Comparison of ENCODE assay signal across 9 cellular contexts in genomic region chr15:55221090-55222011, GRCh38. TPM values are rescaled to one million over a fixed set of nuclear protein-coding genes. Genes with fewer than 3 reads are reported as not detected.
DNase-seq lines count a peak whose midpoint lies in the region; ATAC-seq, FAIRE-seq and TF ChIP-seq lines count a peak whose summit lies in the region.
"Had no signal": no experiment of that assay in that cellular context is flagged by ENCODE, and none has a peak within 500 bp of the region (broad histone marks: within the 10 kb centered on the region; RNA-seq: fewer than 3 reads in every experiment).

No MANE protein-coding gene starts in this region.

- peaks cover 66% of the 10 kb centered on the region for H3K4me1 ChIP-seq in mucosa of stomach (ENCODE audit: control insufficient read depth, insufficient read depth, low read length)

- H3K4me3 ChIP-seq in choroid plexus epithelial cell (ENCODE audit: low read depth, low read length) = peak overlapping the region; percentile 24
- H3K4me3 ChIP-seq in mucosa of stomach (ENCODE audit: low read length) = no peak overlapping the region

- H3K9me3 ChIP-seq in mucosa of stomach (ENCODE audit: control insufficient read depth, low read length) = no peaks in the 10 kb centered on the region

- no peak for TF ChIP-seq CTCF in choroid plexus epithelial cell (conservative IDR thresholded peaks at IDR 0.05; ENCODE audit: low read depth, low read length)

- DNase-seq in activated CD4-positive, alpha-beta T cell treated with anti-CD3 and anti-CD28 coated beads for 48 hours = peak; percentile 60
- no peak for DNase-seq in activated CD4-positive, alpha-beta T cell treated with anti-CD3 and anti-CD28 coated beads, Interleukin-2, amount 50 U/mL, for 4 hours
- peak; percentile 99 for DNase-seq in SIG-M5 treated with dmso at 0.1 percent for 504 hours (lab: John Stamatoyannopoulos, UW; ENCODE audit: unreplicated experiment)
- peak; percentile 99 for DNase-seq in choroid plexus epithelial cell (ENCODE audit: low read depth)
- no peak for DNase-seq in NCI-H2081 (lab: John Stamatoyannopoulos, UW)
- no peak for DNase-seq in frontal cortex (ENCODE audit: low spot score in 2 of 2)
- DNase-seq: DND-41 had no signal

- H3K27me3 ChIP-seq in mucosa of stomach (ENCODE audit: control insufficient read depth, insufficient read depth, low read length) = no peaks in the 10 kb centered on the region

- H3K9ac ChIP-seq in mucosa of stomach (ENCODE audit: low read length) = peak overlapping the region; percentile 15

- FAIRE-seq in frontal cortex (lab: Jason Lieb, UNC) = no peak

- peaks cover 4% of the 10 kb centered on the region for H3K36me3 ChIP-seq in mucosa of stomach (ENCODE audit: control insufficient read depth, insufficient read depth, low read length)

- peak; percentile 35 for ATAC-seq in HG03025 (IDR thresholded peaks at IDR 0.05; ENCODE audit: low FRiP score, unreplicated experiment)

RNA-seq across cellular contexts. Expression of gene RSL24D1, which starts 24.6 kb away (rescaled TPM):
- 178 TPM for total RNA-seq in frontal cortex

Comparison
In these comparisons a context has a peak if more than half of its experiments do, and no peak if none do; other contexts are left out.
1. DNase-seq: peak in activated CD4-positive, alpha-beta T cell treated with anti-CD3 and anti-CD28 coated beads for 48 hours (single experiment), SIG-M5 treated with dmso at 0.1 percent for 504 hours (single experiment) and choroid plexus epithelial cell (single experiment); none in activated CD4-positive, alpha-beta T cell treated with anti-CD3 and anti-CD28 coated beads, Interleukin-2, amount 50 U/mL, for 4 hours (0 of 2), NCI-H2081 (0 of 2) and frontal cortex (0 of 2).